23 cellular contexts compared by ENCODE assay signal in genomic region chr19:1555802-1556638, GRCh38. TPM values are rescaled to one million over a fixed set of nuclear protein-coding genes. Genes with fewer than 3 reads are reported as not detected.
DNase-seq lines count a peak whose midpoint lies in the region; ATAC-seq, FAIRE-seq and TF ChIP-seq lines count a peak whose summit lies in the region.
"Had no signal": no experiment of that assay in that cellular context is flagged by ENCODE, and none has a peak within 500 bp of the region (broad histone marks: within the 10 kb centered on the region; RNA-seq: fewer than 3 reads in every experiment).

No MANE protein-coding gene starts in this region.

- no peaks in the 10 kb centered on the region for H3K4me1 Mint-ChIP-seq in stimulated activated memory B cell treated with anti-CD40 and anti-IgM and Interleukin-4, amounts not matched to agents 10 μg/mL and 1 μg/mL and 100 μg/mL, for 72 hours
- H3K4me1 Mint-ChIP-seq: GM23338 had no signal

- H3K36me3 Mint-ChIP-seq in stimulated activated memory B cell treated with anti-CD40 and anti-IgM and Interleukin-4, amounts not matched to agents 10 μg/mL and 1 μg/mL and 100 μg/mL, for 72 hours, result no peaks in the 10 kb centered on the region

- TF ChIP-seq EP300 in HepG2 (IDR thresholded peaks at IDR 0.05; ENCODE audit: low read depth in 2 of 2, low read length in 2 of 2), result no peak
- TF ChIP-seq EP300 in HepG2 (CRISPR knock-in tag; IDR thresholded peaks at IDR 0.05; ENCODE audit: borderline replicate concordance), result no peak

- H3K27ac Mint-ChIP-seq in stimulated activated memory B cell treated with anti-CD40 and anti-IgM and Interleukin-4, amounts not matched to agents 10 μg/mL and 1 μg/mL and 100 μg/mL, for 72 hours, result no peak overlapping the region
- H3K27ac Mint-ChIP-seq: CD4-positive, alpha-beta T cell; GM23338; HFFc6 had no signal

- no peak overlapping the region for H3K4me2 ChIP-seq in HepG2 (ENCODE audit: low read depth, low read length)
- H3K4me2 ChIP-seq: A549, GM23338 had no signal

- no peak for TF ChIP-seq RAD21 in HepG2 (CRISPR knock-in tag; IDR thresholded peaks at IDR 0.05)

- H4K20me1 ChIP-seq in HepG2 (ENCODE audit: insufficient read depth, low read length), result no peaks in the 10 kb centered on the region

- TF ChIP-seq CTCF in HepG2 (CRISPR knock-in tag; IDR thresholded peaks at IDR 0.05), result no peak
- no peak for TF ChIP-seq CTCF in right lobe of liver (IDR thresholded peaks at IDR 0.05)
- TF ChIP-seq CTCF in body of pancreas (IDR thresholded peaks at IDR 0.05), result no peak

- H3K4me3 Mint-ChIP-seq in stimulated activated memory B cell treated with anti-CD40 and anti-IgM and Interleukin-4, amounts not matched to agents 10 μg/mL and 1 μg/mL and 100 μg/mL, for 72 hours, result no peak overlapping the region
- H3K4me3 Mint-ChIP-seq: CD4-positive, alpha-beta T cell; GM23338; HFFc6 had no signal

- WGBS in HepG2 (ENCODE audit: low lambda C conversion rate), result 99% methylated on average over 76 of the region's 119 CpGs
- 98% methylated on average over 39 of the region's 119 CpGs for WGBS in right lobe of liver (ENCODE audit: insufficient coverage, low coverage, low lambda C conversion rate, missing lambda C conversion rate)
- 96 to 97% methylated on average over 29 to 62 of the region's 119 CpGs for WGBS in body of pancreas, 2 donors

- H3K4me1 ChIP-seq in HepG2 (ENCODE audit: insufficient read depth, low read length) (peaks cover 8% of the 10 kb centered on the region; the same call in 1 of the 2 replicates), right lobe of liver (no peaks in the 10 kb centered on the region), body of pancreas (no peaks in the 10 kb centered on the region)
- H3K4me1 ChIP-seq: A549, Caco-2 had no signal

- H3K27ac ChIP-seq in HepG2 (ENCODE audit: extremely low read length, insufficient read depth, low read length) (no peak overlapping the region), right lobe of liver (no peak overlapping the region), body of pancreas (no peak overlapping the region)
- H3K27ac ChIP-seq: 22Rv1, A549, C4-2B had no signal

- intact Hi-C loops in HepG2 (cut with micrococcal nuclease; ENCODE audit: unreplicated experiment), result no loop called here
- intact Hi-C loops in right lobe of liver (cut with DNase I), result loop anchor here (10.0 kb wide), 2 partner anchors 119 to 229 kb away; no protein-coding TSS in a partner anchor
- intact Hi-C loops in body of pancreas (cut with DNase I), result no loop called here

- no peak overlapping the region for H3K9ac ChIP-seq in HepG2 (ENCODE audit: insufficient read depth, low read depth, low read length)

- ATAC-seq in HepG2 (no peak), right lobe of liver (no peak), body of pancreas (peak; percentile 19)
- ATAC-seq in stimulated activated memory B cell treated with anti-CD40 and anti-IgM and Interleukin-4, amounts not matched to agents 10 μg/mL and 1 μg/mL and 100 μg/mL, for 72 hours, result peak; percentile 69
- ATAC-seq: A549, GM23338, HCT116 had no signal

- H3K9me3 Mint-ChIP-seq in stimulated activated memory B cell treated with anti-CD40 and anti-IgM and Interleukin-4, amounts not matched to agents 10 μg/mL and 1 μg/mL and 100 μg/mL, for 72 hours, result no peaks in the 10 kb centered on the region
- H3K9me3 Mint-ChIP-seq: CD4-positive, alpha-beta T cell; HFFc6 had no signal

- BruUV-seq in HepG2 (replicated peaks; lab: Mats Ljungman, UMichigan), result no TSS peak

- TF ChIP-seq POLR2A in HepG2 (IDR thresholded peaks at IDR 0.05; ENCODE audit: insufficient read depth in 1 of 2, low read depth in 2 of 2, low read length in 2 of 2) (no peak), right lobe of liver (IDR thresholded peaks at IDR 0.05) (no peak), body of pancreas (IDR thresholded peaks at IDR 0.05) (no peak)

- POLR2A ChIA-PET in HepG2 (lab: Yijun Ruan, JAX), result no interaction called here

- H3K4me3 ChIP-seq in HepG2 (replicated peaks in 1 of 3; ENCODE audit: insufficient read depth in 1 of 3, low read depth in 2 of 3, low read length in 3 of 3) (no peak overlapping the region), right lobe of liver (no peak overlapping the region), body of pancreas (no peak overlapping the region)
- H3K4me3 ChIP-seq: A549, GM23338 had no signal

- no peak for FAIRE-seq in HepG2 (lab: Jason Lieb, UNC)
- FAIRE-seq: A549, GM12892, H54, HTR-8/SVneo had no signal

- H2AFZ ChIP-seq in HepG2 (ENCODE audit: low read length), result no peak overlapping the region
- H2AFZ ChIP-seq: GM23338 had no signal

- H3K27me3 Mint-ChIP-seq in stimulated activated memory B cell treated with anti-CD40 and anti-IgM and Interleukin-4, amounts not matched to agents 10 μg/mL and 1 μg/mL and 100 μg/mL, for 72 hours, result peaks cover 13% of the 10 kb centered on the region

- H3K36me3 ChIP-seq in HepG2 (replicated peaks in 1 of 2; ENCODE audit: control insufficient read depth in 1 of 2, insufficient read depth in 2 of 2, low read length in 2 of 2) (peaks cover 0 to under 1% of the 10 kb centered on the region in 2 experiments; a peak in 2 of 5 replicates), right lobe of liver (no peaks in the 10 kb centered on the region), body of pancreas (replicated peaks in 1 of 2; ENCODE audit: insufficient read depth in 1 of 2, low read depth in 2 of 2) (no peaks in the 10 kb centered on the region)

- in situ Hi-C loops in HepG2 (cut with HindIII; ENCODE audit: extremely low pct_ligation_motif_present, low pct_unique_long_range_greater_than_20kb), result no loop called here

- no peaks in the 10 kb centered on the region for H3K27me3 ChIP-seq in HepG2 (ENCODE audit: control insufficient read depth in 1 of 2, insufficient read depth in 2 of 2, low read length in 2 of 2)
- no peaks in the 10 kb centered on the region for H3K27me3 ChIP-seq in right lobe of liver
- H3K27me3 ChIP-seq in body of pancreas, result no peaks in the 10 kb centered on the region

- DNase-seq in HepG2 (ENCODE audit: low spot score), result no peak
- no peak for DNase-seq in right lobe of liver
- no peak for DNase-seq in body of pancreas
- no peak for DNase-seq in NCI-H510A treated with DMSO at 0.1 percent for 48 hours (lab: John Stamatoyannopoulos, UW)
- no peak for DNase-seq in NCI-H510A (lab: John Stamatoyannopoulos, UW)
- DNase-seq: AML-193; Caco-2; CD4-positive, alpha-beta T cell; DMS153; DMS79; GDM1; HFFc6 had no signal

- H3K79me2 ChIP-seq in HepG2 (ENCODE audit: insufficient read depth, low read length), result no peaks in the 10 kb centered on the region

- no peaks in the 10 kb centered on the region for H3K9me3 ChIP-seq in HepG2 (ENCODE audit: low read length)
- no peaks in the 10 kb centered on the region for H3K9me3 ChIP-seq in right lobe of liver
- no peaks in the 10 kb centered on the region for H3K9me3 ChIP-seq in body of pancreas
- H3K9me3 ChIP-seq: A549, Caco-2 had no signal

- CTCF ChIA-PET in HepG2 (lab: Yijun Ruan, JAX; ENCODE audit: low intra/inter-chr PET ratio, low total read pairs), result no interaction called here

RNA-seq across cellular contexts. Expression of gene MEX3D, which starts 12.1 kb away (rescaled TPM):
- total RNA-seq in HepG2 (2016; rRNA removed; fragmentation: Illumina TruSeq; extraction: Trizol), result 10.2 and 17.1 TPM in 2 replicates
- total RNA-seq in HepG2 (2016; cell fraction: cytosol; rRNA removed; fragmentation: Illumina TruSeq; extraction: Trizol; ENCODE audit: low read depth), result 10.6 and 10.7 TPM in 2 replicates
- total RNA-seq in HepG2 (2016; cell fraction: insoluble cytoplasmic fraction; rRNA removed; fragmentation: Illumina TruSeq; extraction: Trizol), result 10.3 and 17.0 TPM in 2 replicates
- 27.7 and 29.2 TPM in 2 replicates for total RNA-seq in HepG2 (2016; cell fraction: membrane; rRNA removed; fragmentation: Illumina TruSeq; extraction: Trizol)
- 4.7 and 6.4 TPM in 2 replicates for total RNA-seq in HepG2 (2016; cell fraction: nucleus; rRNA removed; fragmentation: Illumina TruSeq; extraction: Trizol)
- 3.6 and 5.8 TPM in 2 replicates for polyA plus RNA-seq in HepG2 (2011; rRNA removed)
- 5.0 and 10.1 TPM in 2 replicates for polyA plus RNA-seq in HepG2 (2011; cell fraction: cytosol; rRNA removed)
- polyA plus RNA-seq in HepG2 (2011; cell fraction: nucleus; rRNA removed), result 6.6 and 7.0 TPM in 2 replicates
- polyA plus RNA-seq in HepG2 (2012), result 5.7 and 7.1 TPM in 2 replicates
- 9.6 and 10.4 TPM in 2 replicates for polyA plus RNA-seq in HepG2 (2016; cell fraction: cytosol; fragmentation: Illumina TruSeq; extraction: Trizol; ENCODE audit: low read depth)
- polyA plus RNA-seq in HepG2 (2016; cell fraction: insoluble cytoplasmic fraction; fragmentation: Illumina TruSeq; extraction: Trizol; ENCODE audit: low read depth), result 15.4 and 15.7 TPM in 2 replicates
- 19.9 and 23.7 TPM in 2 replicates for polyA plus RNA-seq in HepG2 (2016; cell fraction: membrane; fragmentation: Illumina TruSeq; extraction: Trizol; ENCODE audit: low read depth)
- polyA plus RNA-seq in HepG2 (2016; cell fraction: nucleus; fragmentation: Illumina TruSeq; extraction: Trizol; ENCODE audit: insufficient read depth, low read depth), result 10.8 and 12.5 TPM in 2 replicates
- polyA minus RNA-seq in HepG2 (2011; rRNA and poly(A)+ RNA removed; ENCODE audit: low replicate concordance), result 6.0 and 19.1 TPM in 2 replicates
- polyA minus RNA-seq in HepG2 (2011; cell fraction: cytosol; rRNA and poly(A)+ RNA removed), result 19.3 and 20.6 TPM in 2 replicates
- polyA minus RNA-seq in HepG2 (2011; cell fraction: nucleus; rRNA and poly(A)+ RNA removed), result 3.0 TPM in 2 replicates
- 10 to 100 TPM in 3 of 6 experiments, 1 to 10 TPM in 3; 6.7 to 16.6 (median 10.3) TPM for total RNA-seq in right lobe of liver
- total RNA-seq in body of pancreas, result 10 to 100 TPM; 18.8 to 21.8 TPM

RNA-seq across cellular contexts. Expression of gene PLK5, which starts 32.1 kb away (rescaled TPM):
- total RNA-seq in HepG2 (2016; rRNA removed; fragmentation: Illumina TruSeq; extraction: Trizol), result not detected in 2 replicates
- total RNA-seq in HepG2 (2016; cell fraction: cytosol; rRNA removed; fragmentation: Illumina TruSeq; extraction: Trizol; ENCODE audit: low read depth), result not detected in 2 replicates
- not detected in 2 replicates for total RNA-seq in HepG2 (2016; cell fraction: insoluble cytoplasmic fraction; rRNA removed; fragmentation: Illumina TruSeq; extraction: Trizol)
- total RNA-seq in HepG2 (2016; cell fraction: membrane; rRNA removed; fragmentation: Illumina TruSeq; extraction: Trizol), result not detected in 2 replicates
- total RNA-seq in HepG2 (2016; cell fraction: nucleus; rRNA removed; fragmentation: Illumina TruSeq; extraction: Trizol), result not detected in 2 replicates
- polyA plus RNA-seq in HepG2 (2011; rRNA removed), result not detected in 2 replicates
- polyA plus RNA-seq in HepG2 (2011; cell fraction: cytosol; rRNA removed), result not detected in 2 replicates
- polyA plus RNA-seq in HepG2 (2011; cell fraction: nucleus; rRNA removed), result not detected in 2 replicates
- polyA plus RNA-seq in HepG2 (2012), result not detected in 2 replicates
- polyA plus RNA-seq in HepG2 (2016; cell fraction: cytosol; fragmentation: Illumina TruSeq; extraction: Trizol; ENCODE audit: low read depth), result not detected in 2 replicates
- not detected in 2 replicates for polyA plus RNA-seq in HepG2 (2016; cell fraction: insoluble cytoplasmic fraction; fragmentation: Illumina TruSeq; extraction: Trizol; ENCODE audit: low read depth)
- not detected in 2 replicates for polyA plus RNA-seq in HepG2 (2016; cell fraction: membrane; fragmentation: Illumina TruSeq; extraction: Trizol; ENCODE audit: low read depth)
- 0.21 TPM in 1 of 2 replicates, not detected in the other for polyA plus RNA-seq in HepG2 (2016; cell fraction: nucleus; fragmentation: Illumina TruSeq; extraction: Trizol; ENCODE audit: insufficient read depth, low read depth)
- polyA minus RNA-seq in HepG2 (2011; rRNA and poly(A)+ RNA removed; ENCODE audit: low replicate concordance), result not detected in 2 replicates
- polyA minus RNA-seq in HepG2 (2011; cell fraction: cytosol; rRNA and poly(A)+ RNA removed), result not detected in 2 replicates
- polyA minus RNA-seq in HepG2 (2011; cell fraction: nucleus; rRNA and poly(A)+ RNA removed), result not detected in 2 replicates
- total RNA-seq in right lobe of liver, result not detected
- total RNA-seq in body of pancreas, result not detected
- total RNA-seq: Caco-2, Daoy had no signal
- polyA plus RNA-seq: A549, BJ had no signal

RNA-seq across cellular contexts. Expression of gene MBD3, which starts 36.6 kb away (rescaled TPM):
- 58.9 and 76.9 TPM in 2 replicates for total RNA-seq in HepG2 (2016; rRNA removed; fragmentation: Illumina TruSeq; extraction: Trizol)
- 18.4 and 19.5 TPM in 2 replicates for total RNA-seq in HepG2 (2016; cell fraction: cytosol; rRNA removed; fragmentation: Illumina TruSeq; extraction: Trizol; ENCODE audit: low read depth)
- total RNA-seq in HepG2 (2016; cell fraction: insoluble cytoplasmic fraction; rRNA removed; fragmentation: Illumina TruSeq; extraction: Trizol), result 59.4 and 81.3 TPM in 2 replicates
- 58.1 and 59.8 TPM in 2 replicates for total RNA-seq in HepG2 (2016; cell fraction: membrane; rRNA removed; fragmentation: Illumina TruSeq; extraction: Trizol)
- 37.4 and 41.1 TPM in 2 replicates for total RNA-seq in HepG2 (2016; cell fraction: nucleus; rRNA removed; fragmentation: Illumina TruSeq; extraction: Trizol)
- 21.2 and 32.4 TPM in 2 replicates for polyA plus RNA-seq in HepG2 (2011; rRNA removed)
- 25.5 and 43.1 TPM in 2 replicates for polyA plus RNA-seq in HepG2 (2011; cell fraction: cytosol; rRNA removed)
- 88.4 and 96.9 TPM in 2 replicates for polyA plus RNA-seq in HepG2 (2011; cell fraction: nucleus; rRNA removed)
- 21.4 and 34.5 TPM in 2 replicates for polyA plus RNA-seq in HepG2 (2012)
- polyA plus RNA-seq in HepG2 (2016; cell fraction: cytosol; fragmentation: Illumina TruSeq; extraction: Trizol; ENCODE audit: low read depth), result 19.9 and 20.7 TPM in 2 replicates
- polyA plus RNA-seq in HepG2 (2016; cell fraction: insoluble cytoplasmic fraction; fragmentation: Illumina TruSeq; extraction: Trizol; ENCODE audit: low read depth), result 57.2 and 62.2 TPM in 2 replicates
- polyA plus RNA-seq in HepG2 (2016; cell fraction: membrane; fragmentation: Illumina TruSeq; extraction: Trizol; ENCODE audit: low read depth), result 39.6 and 43.3 TPM in 2 replicates
- polyA plus RNA-seq in HepG2 (2016; cell fraction: nucleus; fragmentation: Illumina TruSeq; extraction: Trizol; ENCODE audit: insufficient read depth, low read depth), result 100 and 109 TPM in 2 replicates
- polyA minus RNA-seq in HepG2 (2011; rRNA and poly(A)+ RNA removed; ENCODE audit: low replicate concordance), result 65.5 and 79.2 TPM in 2 replicates
- 29.4 and 32.5 TPM in 2 replicates for polyA minus RNA-seq in HepG2 (2011; cell fraction: cytosol; rRNA and poly(A)+ RNA removed)
- polyA minus RNA-seq in HepG2 (2011; cell fraction: nucleus; rRNA and poly(A)+ RNA removed), result 20.1 and 22.0 TPM in 2 replicates
- 10 to 100 TPM; 27.3 to 72.1 (median 30.1) TPM for total RNA-seq in right lobe of liver
- 10 to 100 TPM; 37.4 to 91.6 TPM for total RNA-seq in body of pancreas

RNA-seq across cellular contexts. Expression of gene ADAMTSL5, which starts 43.2 kb away (rescaled TPM):
- total RNA-seq in HepG2 (2016; rRNA removed; fragmentation: Illumina TruSeq; extraction: Trizol), result 0.24 and 0.60 TPM in 2 replicates
- 0.35 and 0.81 TPM in 2 replicates for total RNA-seq in HepG2 (2016; cell fraction: cytosol; rRNA removed; fragmentation: Illumina TruSeq; extraction: Trizol; ENCODE audit: low read depth)
- total RNA-seq in HepG2 (2016; cell fraction: insoluble cytoplasmic fraction; rRNA removed; fragmentation: Illumina TruSeq; extraction: Trizol), result 0.25 and 0.41 TPM in 2 replicates
- total RNA-seq in HepG2 (2016; cell fraction: membrane; rRNA removed; fragmentation: Illumina TruSeq; extraction: Trizol), result 0.17 and 0.56 TPM in 2 replicates
- 0.41 and 0.78 TPM in 2 replicates for total RNA-seq in HepG2 (2016; cell fraction: nucleus; rRNA removed; fragmentation: Illumina TruSeq; extraction: Trizol)
- polyA plus RNA-seq in HepG2 (2011; rRNA removed), result 2.7 and 3.8 TPM in 2 replicates
- polyA plus RNA-seq in HepG2 (2011; cell fraction: cytosol; rRNA removed), result 1.9 and 2.1 TPM in 2 replicates
- polyA plus RNA-seq in HepG2 (2011; cell fraction: nucleus; rRNA removed), result 13.4 and 15.1 TPM in 2 replicates
- polyA plus RNA-seq in HepG2 (2012), result 0.63 and 1.1 TPM in 2 replicates
- 0.43 and 0.55 TPM in 2 replicates for polyA plus RNA-seq in HepG2 (2016; cell fraction: cytosol; fragmentation: Illumina TruSeq; extraction: Trizol; ENCODE audit: low read depth)
- polyA plus RNA-seq in HepG2 (2016; cell fraction: insoluble cytoplasmic fraction; fragmentation: Illumina TruSeq; extraction: Trizol; ENCODE audit: low read depth), result 0.76 and 0.82 TPM in 2 replicates
- 0.43 and 0.80 TPM in 2 replicates for polyA plus RNA-seq in HepG2 (2016; cell fraction: membrane; fragmentation: Illumina TruSeq; extraction: Trizol; ENCODE audit: low read depth)
- polyA plus RNA-seq in HepG2 (2016; cell fraction: nucleus; fragmentation: Illumina TruSeq; extraction: Trizol; ENCODE audit: insufficient read depth, low read depth), result 2.4 and 2.9 TPM in 2 replicates
- polyA minus RNA-seq in HepG2 (2011; rRNA and poly(A)+ RNA removed; ENCODE audit: low replicate concordance), result 1.8 and 6.0 TPM in 2 replicates
- polyA minus RNA-seq in HepG2 (2011; cell fraction: cytosol; rRNA and poly(A)+ RNA removed), result 0.79 and 1.8 TPM in 2 replicates
- 1.2 and 1.7 TPM in 2 replicates for polyA minus RNA-seq in HepG2 (2011; cell fraction: nucleus; rRNA and poly(A)+ RNA removed)
- 1 to 10 TPM; 1.8 to 6.9 (median 4.5) TPM for total RNA-seq in right lobe of liver
- total RNA-seq in body of pancreas, result 1 to 10 TPM in 1 of 2 donors, not detected in 1; 1.3 TPM

RNA-seq across cellular contexts. Expression of gene UQCR11, which starts 49.2 kb away (rescaled TPM):
- total RNA-seq in HepG2 (2016; rRNA removed; fragmentation: Illumina TruSeq; extraction: Trizol) (214 and 216 TPM in 2 replicates), right lobe of liver (100 to 1,000 TPM in 4 of 6 experiments, 10 to 100 TPM in 2; 59.6 to 202 (median 172) TPM), body of pancreas (10 to 100 TPM; 12.2 to 52.4 TPM)
- total RNA-seq in HepG2 (2016; cell fraction: cytosol; rRNA removed; fragmentation: Illumina TruSeq; extraction: Trizol; ENCODE audit: low read depth), result 181 and 320 TPM in 2 replicates
- 205 and 210 TPM in 2 replicates for total RNA-seq in HepG2 (2016; cell fraction: insoluble cytoplasmic fraction; rRNA removed; fragmentation: Illumina TruSeq; extraction: Trizol)
- total RNA-seq in HepG2 (2016; cell fraction: membrane; rRNA removed; fragmentation: Illumina TruSeq; extraction: Trizol), result 252 and 309 TPM in 2 replicates
- 63.8 and 65.4 TPM in 2 replicates for total RNA-seq in HepG2 (2016; cell fraction: nucleus; rRNA removed; fragmentation: Illumina TruSeq; extraction: Trizol)
- 111 and 125 TPM in 2 replicates for polyA plus RNA-seq in HepG2 (2011; rRNA removed)
- 81.4 and 152 TPM in 2 replicates for polyA plus RNA-seq in HepG2 (2011; cell fraction: cytosol; rRNA removed)
- polyA plus RNA-seq in HepG2 (2011; cell fraction: nucleus; rRNA removed), result 46.6 and 47.9 TPM in 2 replicates
- 92.9 and 123 TPM in 2 replicates for polyA plus RNA-seq in HepG2 (2012)
- 249 and 487 TPM in 2 replicates for polyA plus RNA-seq in HepG2 (2016; cell fraction: cytosol; fragmentation: Illumina TruSeq; extraction: Trizol; ENCODE audit: low read depth)
- 158 and 171 TPM in 2 replicates for polyA plus RNA-seq in HepG2 (2016; cell fraction: insoluble cytoplasmic fraction; fragmentation: Illumina TruSeq; extraction: Trizol; ENCODE audit: low read depth)
- polyA plus RNA-seq in HepG2 (2016; cell fraction: membrane; fragmentation: Illumina TruSeq; extraction: Trizol; ENCODE audit: low read depth), result 210 and 295 TPM in 2 replicates
- polyA plus RNA-seq in HepG2 (2016; cell fraction: nucleus; fragmentation: Illumina TruSeq; extraction: Trizol; ENCODE audit: insufficient read depth, low read depth), result 98.1 and 120 TPM in 2 replicates
- 32.9 and 62.2 TPM in 2 replicates for polyA minus RNA-seq in HepG2 (2011; rRNA and poly(A)+ RNA removed; ENCODE audit: low replicate concordance)
- polyA minus RNA-seq in HepG2 (2011; cell fraction: cytosol; rRNA and poly(A)+ RNA removed), result 12.7 and 18.7 TPM in 2 replicates
- 15.9 and 18.2 TPM in 2 replicates for polyA minus RNA-seq in HepG2 (2011; cell fraction: nucleus; rRNA and poly(A)+ RNA removed)

Comparison
In these comparisons a context has a peak if more than half of its experiments do, and no peak if none do; other contexts are left out.
1. intact Hi-C loops: an anchor here in right lobe of liver (10.0 kb wide); none called in HepG2 and body of pancreas.
2. ATAC-seq: peak in body of pancreas (single experiment) and stimulated activated memory B cell treated with anti-CD40 and anti-IgM and Interleukin-4, amounts not matched to agents 10 μg/mL and 1 μg/mL and 100 μg/mL, for 72 hours (single experiment); none in HepG2 (single experiment) and right lobe of liver (0 of 4).